In the genomic region with DNA sequence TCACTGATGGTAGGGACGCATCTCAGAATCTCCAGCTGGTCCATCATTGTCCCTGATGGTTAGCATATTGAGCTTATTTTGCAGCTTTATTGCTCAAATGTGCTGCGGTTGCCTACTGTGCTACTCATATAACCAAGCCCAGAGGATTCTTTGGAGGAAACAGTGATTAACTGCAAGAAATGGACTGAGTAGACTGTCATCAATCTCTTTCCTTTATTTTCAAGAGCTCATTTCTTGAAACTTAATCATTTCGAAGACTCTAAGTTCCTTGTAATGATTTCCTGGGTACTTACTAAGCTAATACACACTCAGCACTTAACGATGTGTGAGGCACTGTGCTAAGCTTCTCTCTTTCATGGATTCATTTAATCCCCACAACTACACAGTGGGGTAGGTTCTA, we compare ENCODE assay signal across 29 cellular contexts.
"Had no signal": no experiment of that assay in that cellular context is flagged by ENCODE, and none has a peak within 500 bp of the region (broad histone marks: within the 10 kb centered on the region; RNA-seq: fewer than 3 reads in every experiment).

No MANE protein-coding gene starts in this region.

- H3K4me3 ChIP-seq: adrenal gland, breast epithelium, cardiac muscle cell, colonic mucosa, gastrocnemius medialis, heart left ventricle had no signal

- H3K27ac ChIP-seq: adrenal gland, breast epithelium, cardiac muscle cell, colonic mucosa, foreskin keratinocyte, gastrocnemius medialis, heart left ventricle had no signal

- H3K27me3 ChIP-seq: adrenal gland, breast epithelium, cardiac muscle cell, colonic mucosa, foreskin keratinocyte, gastrocnemius medialis, heart left ventricle had no signal

- H3K9me3 ChIP-seq: adrenal gland, colonic mucosa, gastrocnemius medialis, heart left ventricle had no signal

- DNase-seq: activated CD4-positive, alpha-beta memory T cell treated with anti-CD3 and anti-CD28 coated beads for 36 hours; activated CD4-positive, alpha-beta T cell treated with anti-CD3 and anti-CD28 coated beads for 36 hours; activated CD4-positive, alpha-beta T cell treated with anti-CD3 and anti-CD28 coated beads, Interleukin-2, amount 10 ng/mL, durations not matched to agents 24 days and 14 days; activated CD4-positive, CD25-positive, alpha-beta regulatory T cell; activated CD4-positive, CD25-positive, alpha-beta regulatory T cell treated with anti-CD3 and anti-CD28 coated beads, Interleukin-2, amount 50 U/mL, for 72 hours; activated CD8-positive, alpha-beta memory T cell treated with anti-CD3 and anti-CD28 coated beads, Interleukin-2, amount 10 ng/mL, durations not matched to agents 7 days and 5 days; activated CD8-positive, alpha-beta memory T cell treated with anti-CD3 and anti-CD28 coated beads, Interleukin-2, amount 50 U/mL, for 4 hours; activated CD8-positive, alpha-beta T cell treated with anti-CD3 and anti-CD28 coated beads, Interleukin-2, amount 10 ng/mL, durations not matched to agents 7 days and 5 days; activated effector memory CD4-positive, alpha-beta T cell treated with anti-CD3 and anti-CD28 coated beads, Interleukin-2, amount 50 U/mL, for 16 hours; activated naive CD4-positive, alpha-beta T cell treated with anti-CD3 and anti-CD28 coated beads for 36 hours; activated naive CD8-positive, alpha-beta T cell treated with anti-CD3 and anti-CD28 coated beads for 36 hours; activated naive CD8-positive, alpha-beta T cell treated with anti-CD3 and anti-CD28 coated beads, Interleukin-2, amount 50 U/mL, for 24 hours; activated T-cell treated with anti-CD3 and anti-CD28 coated beads, Interleukin-2, amount 50 U/mL, for 1 hour; activated T-cell treated with anti-CD3 and anti-CD28 coated beads, Interleukin-2, amount 50 U/mL, for 48 hours; adrenal gland; amygdala; aorta; central memory CD4-positive, alpha-beta T cell; cerebellar nuclear complex; colonic mucosa; effector CD8-positive, alpha-beta T cell; endodermal cell; foreskin keratinocyte; gastrocnemius medialis; glutamatergic neuron; heart left ventricle; T-helper 2 cell had no signal

- H3K4me1 ChIP-seq: adrenal gland, breast epithelium, colonic mucosa, foreskin keratinocyte, gastrocnemius medialis, heart left ventricle had no signal

- H3K36me3 ChIP-seq: adrenal gland, breast epithelium, cardiac muscle cell, colonic mucosa, gastrocnemius medialis, heart left ventricle had no signal
